In genomic region chr4:48780867-48781219, GRCh38 we compare ENCODE assay signal across 8 cellular contexts. TPM values are rescaled to one million over a fixed set of nuclear protein-coding genes. Genes with fewer than 3 reads are reported as not detected.
A peak's percentile ranks its signal among the peaks of the same experiment; 100 is the strongest.
DNase-seq lines count a peak whose midpoint lies in the region; ATAC-seq and TF ChIP-seq lines count a peak whose summit lies in the region.

No MANE protein-coding gene starts in this region.

- H2AK9ac ChIP-seq in IMR-90 (replicated peaks; ENCODE audit: low read depth, low read length, poor library complexity) = no peak overlapping the region

- in situ Hi-C loops in IMR-90 (cut with MboI; ENCODE audit: low sequenced_read_pairs) = loop anchor here (5.0 kb wide), 1 partner anchor 46 kb away; no protein-coding TSS in a partner anchor

- TF ChIP-seq EP300 in tibial nerve (IDR thresholded peaks at IDR 0.05) = no peak

- H4K8ac ChIP-seq in IMR-90 (ENCODE audit: low read depth in 2 of 2, low read length in 2 of 2) = peak overlapping the region; percentile 71 to 86

- H3K36me3 Mint-ChIP-seq in activated B cell treated with CpG ODN at 0.5 μM for 24 hours (ENCODE audit: low read depth) (peaks cover 8% of the 10 kb centered on the region), naive B cell (no peaks in the 10 kb centered on the region)
- H3K36me3 Mint-ChIP-seq in effector memory CD8-positive, alpha-beta T cell (ENCODE audit: insufficient read depth) = peaks cover 14% of the 10 kb centered on the region

- H2BK120ac ChIP-seq in IMR-90 (ENCODE audit: low read depth, low read length) = 0 out of 2 replicates have a peak overlapping the region, but pooled peaks have one; percentile 13

- H3K4me2 ChIP-seq in IMR-90 (ENCODE audit: low read depth, low read length) = peak overlapping the region; percentile 84

- H3K9me3 ChIP-seq in AG04450 (ENCODE audit: control insufficient read depth, insufficient read depth, low read length) (no peaks in the 10 kb centered on the region), IMR-90 (ENCODE audit: control insufficient read depth, insufficient read depth, low read length) (no peaks in the 10 kb centered on the region), tibial nerve (no peaks in the 10 kb centered on the region)

- H3K9ac ChIP-seq in IMR-90 (ENCODE audit: low read depth, low read length) = peak overlapping the region; percentile 74

- H3K4me3 Mint-ChIP-seq in activated B cell treated with CpG ODN at 0.5 μM for 24 hours (peak overlapping the region; percentile 94), naive B cell (peak overlapping the region; percentile 92 to 99 (median 98))
- peak overlapping the region; percentile 79 to 87 for H3K4me3 Mint-ChIP-seq in effector memory CD8-positive, alpha-beta T cell

- peak overlapping the region; percentile 72 for H3K56ac ChIP-seq in IMR-90 (ENCODE audit: extremely low read depth, insufficient read depth, low read length)

- H2BK15ac ChIP-seq in IMR-90 (ENCODE audit: low read depth, low read length) = no peak overlapping the region

- no peaks in the 10 kb centered on the region for H3K36me3 ChIP-seq in IMR-90 (ENCODE audit: control insufficient read depth, insufficient read depth, low read length)
- no peaks in the 10 kb centered on the region for H3K36me3 ChIP-seq in tibial nerve

- peak overlapping the region; percentile 69 for H3K23ac ChIP-seq in IMR-90 (ENCODE audit: low read depth, low read length)

- H3K9me3 Mint-ChIP-seq in activated B cell treated with CpG ODN at 0.5 μM for 24 hours (no peaks in the 10 kb centered on the region), naive B cell (no peaks in the 10 kb centered on the region)
- H3K9me3 Mint-ChIP-seq in effector memory CD8-positive, alpha-beta T cell = no peaks in the 10 kb centered on the region

- WGBS in IMR-90 (ENCODE audit: extremely low coverage in 2 of 2, insufficient read length in 1 of 2), 2 experiments = 0% methylated on average over 2 of the region's 10 CpGs; no CpG with 5 or more reads in 1 of the 2 experiments
- WGBS in tibial nerve, 2 donors = 0 to 1% methylated on average over 10 of the region's 10 CpGs

- intact Hi-C loops in IMR-90 (cut with micrococcal nuclease) (loop anchor here (1.0 kb wide), 3 partner anchors 50 to 203 kb away; partner anchors contain the start of gene OCIAD1), activated B cell treated with CpG ODN at 0.5 μM for 24 hours (cut with micrococcal nuclease) (loop anchor here (1.0 to 5.0 kb wide), 9 partner anchors 50 to 1319 kb away; partner anchors contain the start of genes COMMD8, NFXL1, OCIAD1 and OCIAD2)

- no peak for TF ChIP-seq POLR2A in IMR-90 (IDR thresholded peaks at IDR 0.05; ENCODE audit: low read depth, low read length)
- TF ChIP-seq POLR2A in tibial nerve (IDR thresholded peaks at IDR 0.05) = no peak

- peaks cover 23% of the 10 kb centered on the region for H4K20me1 ChIP-seq in IMR-90 (ENCODE audit: insufficient read depth, low read length)

- H3K27me3 Mint-ChIP-seq in activated B cell treated with CpG ODN at 0.5 μM for 24 hours = no peaks in the 10 kb centered on the region
- no peaks in the 10 kb centered on the region for H3K27me3 Mint-ChIP-seq in effector memory CD8-positive, alpha-beta T cell
- no peaks in the 10 kb centered on the region for H3K27me3 Mint-ChIP-seq in naive B cell

- CTCF ChIA-PET in AG04450 (lab: Charles Lee) (interaction anchor here (0.8 to 3.9 kb wide), 3 partner anchors 12 to 202 kb away, joined by 3 to 20 read pairs (median 4); no protein-coding TSS in a partner anchor), IMR-90 (lab: Yijun Ruan, JAX) (interaction anchor here (1.0 kb wide), 1 partner anchor 9 kb away, joined by 3 read pairs; no protein-coding TSS in a partner anchor), activated B cell treated with CpG ODN at 0.5 μM for 24 hours (lab: Charles Lee) (interaction anchor here (0.8 to 1.5 kb wide), 2 partner anchors 126 to 202 kb away, joined by 3 to 7 read pairs; partner anchors contain the start of gene OCIAD2)

- TF ChIP-seq CTCF in AG04450 (IDR thresholded peaks at IDR 0.05; ENCODE audit: low read depth, low read length) = no peak
- TF ChIP-seq CTCF in IMR-90 (conservative IDR thresholded peaks at IDR 0.05; ENCODE audit: low read depth, low read length) = no peak
- TF ChIP-seq CTCF in activated B cell treated with CpG ODN at 0.5 μM for 24 hours (IDR thresholded peaks at IDR 0.05) = no peak
- TF ChIP-seq CTCF in tibial nerve (IDR thresholded peaks at IDR 0.05) = no peak

- H2AK5ac ChIP-seq in IMR-90 (ENCODE audit: low read depth, low read length) = no peak overlapping the region

- DNase-seq in AG04450 (ENCODE audit: low read depth, low spot score) = no peak
- DNase-seq in IMR-90 = peak; percentile 43
- DNase-seq in activated B cell treated with CpG ODN at 0.5 μM for 24 hours = no peak
- peak; percentile 8 to 23 (median 16) for DNase-seq in effector memory CD8-positive, alpha-beta T cell
- peak; percentile 14 for DNase-seq in naive B cell
- peak in 1 of 2 donors; percentile 47 for DNase-seq in tibial nerve (ENCODE audit: low spot score in 2 of 2)
- no peak for DNase-seq in NCI-H1436 treated with DMSO at 0.1 percent for 48 hours (lab: John Stamatoyannopoulos, UW)

- peak overlapping the region; percentile 78 for H2BK5ac ChIP-seq in IMR-90 (ENCODE audit: low read depth, low read length, poor library complexity, severe bottlenecking)

- peak overlapping the region; percentile 13; the same call in 1 of the 2 replicates for H3K18ac ChIP-seq in IMR-90 (ENCODE audit: low read depth, low read length)

- H4K5ac ChIP-seq in IMR-90 (ENCODE audit: low read depth, low read length) = peak overlapping the region; percentile 43

- peaks cover 2 to 14% of the 10 kb centered on the region in 2 experiments; a peak in 2 of 4 replicates for H3K79me1 ChIP-seq in IMR-90 (ENCODE audit: low read depth in 1 of 2, low read length in 2 of 2)

- H3K27ac ChIP-seq in AG04450 (ENCODE audit: low read depth, low read length) = peak overlapping the region; percentile 83
- H3K27ac ChIP-seq in IMR-90 (ENCODE audit: insufficient read depth, low read length) = peak overlapping the region; percentile 53
- H3K27ac ChIP-seq in tibial nerve = peak overlapping the region; percentile 13 to 98 (median 74)

- H3K4me3 ChIP-seq in AG04450 (ENCODE audit: low read depth, low read length) (peak overlapping the region; percentile 71), IMR-90 (ENCODE audit: insufficient read depth, low read depth, low read length) (peak overlapping the region; percentile 69), tibial nerve (peak overlapping the region; percentile 55 to 99 (median 82))

- no peaks in the 10 kb centered on the region for H3K9me1 ChIP-seq in IMR-90 (ENCODE audit: insufficient read depth, low read length)

- peak overlapping the region; percentile 54 for H3K14ac ChIP-seq in IMR-90 (replicated peaks; ENCODE audit: low read depth, low read length)

- no peak for TF ChIP-seq RAD21 in IMR-90 (IDR thresholded peaks at IDR 0.05; ENCODE audit: low read length)

- ATAC-seq in IMR-90 (ENCODE audit: low read depth) (no peak), activated B cell treated with CpG ODN at 0.5 μM for 24 hours (ENCODE audit: low read depth) (no peak), naive B cell (ENCODE audit: low read depth in 2 of 2) (no peak), HG02798 (IDR thresholded peaks at IDR 0.05; ENCODE audit: poor library complexity, unreplicated experiment) (no peak)
- ATAC-seq in effector memory CD8-positive, alpha-beta T cell (replicated peaks) = no peak

- no TSS peak for BruUV-seq in IMR-90 (replicated peaks; lab: Mats Ljungman, UMichigan)

- no peak overlapping the region for H2BK20ac ChIP-seq in IMR-90 (ENCODE audit: low read depth, low read length)

- peaks cover 6% of the 10 kb centered on the region for H3K4me1 ChIP-seq in IMR-90 (ENCODE audit: control insufficient read depth, insufficient read depth, low read length)
- peaks cover 0 to 32% (median 12%) of the 10 kb centered on the region in 4 donors for H3K4me1 ChIP-seq in tibial nerve

- peak overlapping the region; percentile 87 for H3K27ac Mint-ChIP-seq in activated B cell treated with CpG ODN at 0.5 μM for 24 hours
- H3K27ac Mint-ChIP-seq in effector memory CD8-positive, alpha-beta T cell = peak overlapping the region; percentile 56 to 82
- peak overlapping the region in 5 of 6 donors; percentile 88 to 96 (median 89) for H3K27ac Mint-ChIP-seq in naive B cell

- POLR2A ChIA-PET in AG04450 (lab: Yijun Ruan, JAX) (interaction anchor here (0.8 to 2.1 kb wide), 8 partner anchors 24 to 203 kb away, joined by 3 to 6 read pairs (median 4); partner anchors contain the start of gene OCIAD1), IMR-90 (lab: Charles Lee; ENCODE audit: unreplicated experiment) (interaction anchor here (0.6 kb wide), 2 partner anchors 127 to 131 kb away, joined by 3 to 5 read pairs; no protein-coding TSS in a partner anchor), activated B cell treated with CpG ODN at 0.5 μM for 24 hours (lab: Charles Lee) (interaction anchor here (0.6 to 3.5 kb wide), 18 partner anchors 11 to 438 kb away, joined by 3 to 38 read pairs (median 4); partner anchors contain the start of genes OCIAD1 and OCIAD2)

- H3K4me1 Mint-ChIP-seq in activated B cell treated with CpG ODN at 0.5 μM for 24 hours = peaks cover 36% of the 10 kb centered on the region
- peaks cover 18 to 34% of the 10 kb centered on the region in 2 donors for H3K4me1 Mint-ChIP-seq in effector memory CD8-positive, alpha-beta T cell (ENCODE audit: low read depth in 2 of 2)
- H3K4me1 Mint-ChIP-seq in naive B cell = peaks cover 11 to 41% (median 39%) of the 10 kb centered on the region in 3 donors

- H3K27me3 ChIP-seq in AG04450 (ENCODE audit: control insufficient read depth, insufficient read depth, low read length) = no peaks in the 10 kb centered on the region
- no peaks in the 10 kb centered on the region for H3K27me3 ChIP-seq in IMR-90 (ENCODE audit: control insufficient read depth, insufficient read depth, low read length)
- H3K27me3 ChIP-seq in tibial nerve = no peaks in the 10 kb centered on the region

- H2AFZ ChIP-seq in IMR-90 (replicated peaks; ENCODE audit: low read length, poor library complexity) = peak overlapping the region; percentile 64

- peak overlapping the region; percentile 23; the same call in 1 of the 2 replicates for H4K91ac ChIP-seq in IMR-90 (ENCODE audit: insufficient read depth, low read depth, low read length)

- dilution Hi-C loops in IMR-90 (cut with HindIII; ENCODE audit: low sequenced_read_pairs, unreplicated experiment) = no loop called here

- H3K4ac ChIP-seq in IMR-90 (ENCODE audit: low read depth, low read length) = peak overlapping the region; percentile 18; the same call in 1 of the 2 replicates

RNA-seq across cellular contexts. Expression of gene FRYL, which starts 0.8 kb away (rescaled TPM):
- polyA plus RNA-seq in AG04450 (2011; rRNA removed) (18.6 and 28.0 TPM in 2 replicates), IMR-90 (2012; rRNA removed) (7.7 and 9.9 TPM in 2 replicates), naive B cell (ENCODE audit: low read depth in 6 of 6) (10 to 100 TPM; 24.4 to 49.5 (median 37.9) TPM)
- 46.8 and 74.3 TPM in 2 replicates for polyA minus RNA-seq in AG04450 (2011; rRNA and poly(A)+ RNA removed)
- total RNA-seq in IMR-90 (2012; rRNA removed) (77.4 and 82.2 TPM in 2 replicates), activated B cell treated with CpG ODN at 0.5 μM for 24 hours (82.4 and 91.5 TPM in 2 replicates), tibial nerve (100 to 1,000 TPM in 2 of 4 donors, 10 to 100 TPM in 2; 88.3 to 122 (median 99.7) TPM)
- polyA plus RNA-seq in IMR-90 (2012; cell fraction: cytosol; rRNA removed) = 2.1 TPM in 2 replicates
- polyA plus RNA-seq in IMR-90 (2012; cell fraction: nucleus; rRNA removed; ENCODE audit: low replicate concordance) = 4.4 and 32.2 TPM in 2 replicates

RNA-seq across cellular contexts. Expression of gene OCIAD1, which starts 50.0 kb away (rescaled TPM):
- polyA plus RNA-seq in AG04450 (2011; rRNA removed) (140 and 176 TPM in 2 replicates), IMR-90 (2012; rRNA removed) (84.3 and 112 TPM in 2 replicates), naive B cell (ENCODE audit: low read depth in 6 of 6) (100 to 1,000 TPM; 190 to 222 (median 202) TPM)
- 49.1 and 53.0 TPM in 2 replicates for polyA minus RNA-seq in AG04450 (2011; rRNA and poly(A)+ RNA removed)
- total RNA-seq in IMR-90 (2012; rRNA removed) (86.9 and 106 TPM in 2 replicates), activated B cell treated with CpG ODN at 0.5 μM for 24 hours (100 and 104 TPM in 2 replicates), tibial nerve (100 to 1,000 TPM in 1 of 4 donors, 10 to 100 TPM in 3; 85.1 to 133 (median 93.4) TPM)
- 71.7 and 77.1 TPM in 2 replicates for polyA plus RNA-seq in IMR-90 (2012; cell fraction: cytosol; rRNA removed)
- 24.6 and 64.2 TPM in 2 replicates for polyA plus RNA-seq in IMR-90 (2012; cell fraction: nucleus; rRNA removed; ENCODE audit: low replicate concordance)

Comparison
In these comparisons a context has a peak if more than half of its experiments do, and no peak if none do; other contexts are left out.
1. DNase-seq: peak in IMR-90 (single experiment), effector memory CD8-positive, alpha-beta T cell (3 of 3) and naive B cell (single experiment); none in AG04450 (single experiment), activated B cell treated with CpG ODN at 0.5 μM for 24 hours (single experiment) and NCI-H1436 treated with DMSO at 0.1 percent for 48 hours (single experiment).
2. Peak in every context shown above with its lines, with median percentiles within 50 percentile points of each other: H3K27ac ChIP-seq, H3K4me3 ChIP-seq, H3K27ac Mint-ChIP-seq and H3K4me3 Mint-ChIP-seq.